18 cellular contexts compared by ENCODE assay signal in genomic region chr1:204599098-204599497, GRCh38.
A peak's percentile ranks its signal among the peaks of the same experiment; 100 is the strongest.
DNase-seq lines count a peak whose midpoint lies in the region; ATAC-seq and TF ChIP-seq lines count a peak whose summit lies in the region.
"Had no signal": no experiment of that assay in that cellular context is flagged by ENCODE, and none has a peak within 500 bp of the region (broad histone marks: within the 10 kb centered on the region; RNA-seq: fewer than 3 reads in every experiment).

No MANE protein-coding gene starts in this region.

- 64% methylated on average over 8 of the region's 8 CpGs for WGBS in esophagus muscularis mucosa

- peaks cover 30% of the 10 kb centered on the region for H3K4me1 Mint-ChIP-seq in brain
- H3K4me1 Mint-ChIP-seq in memory B cell, result peaks cover 5% of the 10 kb centered on the region
- H3K4me1 Mint-ChIP-seq in stimulated activated effector memory CD8-positive, alpha-beta T cell treated with anti-CD3 and anti-CD28 coated beads, Interleukin-12 subunit alpha, Interleukin-12 subunit beta, amount 100 ng/mL, for 72 hours, result no peaks in the 10 kb centered on the region

- H3K4me1 ChIP-seq in esophagus muscularis mucosa, result no peaks in the 10 kb centered on the region
- H3K4me1 ChIP-seq: A549, Caco-2, HAP-1 had no signal

- no peak for DNase-seq in activated naive CD4-positive, alpha-beta T cell treated with anti-CD3 and anti-CD28 coated beads, Interleukin-2, amount 50 U/mL, for 72 hours (ENCODE audit: low spot score in 2 of 2)
- no peak for DNase-seq in activated naive CD4-positive, alpha-beta T cell treated with Interleukin-2 at 50 U/mL for 16 hours
- DNase-seq in memory B cell (ENCODE audit: low spot score in 2 of 2) (no peak), esophagus muscularis mucosa (ENCODE audit: extremely low spot score) (no peak)
- DNase-seq in stimulated activated effector memory CD8-positive, alpha-beta T cell treated with anti-CD3 and anti-CD28 coated beads, Interleukin-12 subunit alpha, Interleukin-12 subunit beta, amount 100 ng/mL, for 72 hours (ENCODE audit: low spot score in 2 of 2), result no peak
- DNase-seq: Caco-2; CD4-positive, alpha-beta T cell; DMS153; DMS79 had no signal

- no peaks in the 10 kb centered on the region for H3K36me3 Mint-ChIP-seq in activated naive CD4-positive, alpha-beta T cell treated with anti-CD3 and anti-CD28 coated beads, Interleukin-2, amount 50 U/mL, for 72 hours
- no peaks in the 10 kb centered on the region for H3K36me3 Mint-ChIP-seq in brain
- peaks cover 16% of the 10 kb centered on the region for H3K36me3 Mint-ChIP-seq in memory B cell
- H3K36me3 Mint-ChIP-seq in stimulated activated effector memory CD8-positive, alpha-beta T cell treated with anti-CD3 and anti-CD28 coated beads, Interleukin-12 subunit alpha, Interleukin-12 subunit beta, amount 100 ng/mL, for 72 hours, result no peaks in the 10 kb centered on the region

- peak overlapping the region; percentile 29 to 56 for H3K27ac Mint-ChIP-seq in activated naive CD4-positive, alpha-beta T cell treated with anti-CD3 and anti-CD28 coated beads, Interleukin-2, amount 50 U/mL, for 72 hours
- peak overlapping the region in 3 of 5 experiments; percentile 12 to 37 (median 19) for H3K27ac Mint-ChIP-seq in brain
- H3K27ac Mint-ChIP-seq in memory B cell, result peak overlapping the region; percentile 28
- H3K27ac Mint-ChIP-seq in stimulated activated effector memory CD8-positive, alpha-beta T cell treated with anti-CD3 and anti-CD28 coated beads, Interleukin-12 subunit alpha, Interleukin-12 subunit beta, amount 100 ng/mL, for 72 hours, result peak overlapping the region; percentile 68
- H3K27ac Mint-ChIP-seq: CD4-positive, alpha-beta T cell had no signal

- no peaks in the 10 kb centered on the region for H3K36me3 ChIP-seq in esophagus muscularis mucosa
- H3K36me3 ChIP-seq: HAP-1 had no signal

- intact Hi-C loops in esophagus muscularis mucosa (cut with DNase I), result no loop called here

- no peaks in the 10 kb centered on the region for H3K9me3 ChIP-seq in esophagus muscularis mucosa
- H3K9me3 ChIP-seq: A549, Caco-2, HAP-1 had no signal

- H3K4me3 Mint-ChIP-seq in brain (no peak overlapping the region), memory B cell (no peak overlapping the region)
- no peak overlapping the region for H3K4me3 Mint-ChIP-seq in stimulated activated effector memory CD8-positive, alpha-beta T cell treated with anti-CD3 and anti-CD28 coated beads, Interleukin-12 subunit alpha, Interleukin-12 subunit beta, amount 100 ng/mL, for 72 hours
- H3K4me3 Mint-ChIP-seq: CD4-positive, alpha-beta T cell; IgD-negative memory B cell had no signal

- H3K27ac ChIP-seq in esophagus muscularis mucosa (replicated peaks in 1 of 4), result no peak overlapping the region
- H3K27ac ChIP-seq: 22Rv1, A549, C4-2B, HL-60 had no signal

- no peaks in the 10 kb centered on the region for H3K27me3 ChIP-seq in esophagus muscularis mucosa

- no peak overlapping the region for H3K4me3 ChIP-seq in esophagus muscularis mucosa
- H3K4me3 ChIP-seq: A549, HAP-1 had no signal

- no peak for TF ChIP-seq EP300 in esophagus muscularis mucosa (IDR thresholded peaks at IDR 0.05)

- TF ChIP-seq POLR2A in esophagus muscularis mucosa (IDR thresholded peaks at IDR 0.05; ENCODE audit: low read depth), result no peak

- peaks cover 11% of the 10 kb centered on the region for H3K27me3 Mint-ChIP-seq in brain
- no peaks in the 10 kb centered on the region for H3K27me3 Mint-ChIP-seq in memory B cell
- H3K27me3 Mint-ChIP-seq: CD4-positive, alpha-beta T cell; IgD-negative memory B cell had no signal

- H3K9me3 Mint-ChIP-seq in activated naive CD4-positive, alpha-beta T cell treated with anti-CD3 and anti-CD28 coated beads, Interleukin-2, amount 50 U/mL, for 72 hours, result no peaks in the 10 kb centered on the region
- H3K9me3 Mint-ChIP-seq in brain (peaks cover 0 to 5% (median 0%) of the 10 kb centered on the region in 5 experiments), memory B cell (no peaks in the 10 kb centered on the region)
- H3K9me3 Mint-ChIP-seq in stimulated activated effector memory CD8-positive, alpha-beta T cell treated with anti-CD3 and anti-CD28 coated beads, Interleukin-12 subunit alpha, Interleukin-12 subunit beta, amount 100 ng/mL, for 72 hours, result no peaks in the 10 kb centered on the region
- H3K9me3 Mint-ChIP-seq: CD4-positive, alpha-beta T cell; IgD-negative memory B cell had no signal

- ATAC-seq in activated naive CD4-positive, alpha-beta T cell treated with anti-CD3 and anti-CD28 coated beads, Interleukin-2, amount 50 U/mL, for 72 hours, result no peak
- ATAC-seq in memory B cell (ENCODE audit: low read depth) (no peak), HG03342 (IDR thresholded peaks at IDR 0.05; ENCODE audit: unreplicated experiment) (no peak), HG03378 (IDR thresholded peaks at IDR 0.05; ENCODE audit: unreplicated experiment) (no peak)
- no peak for ATAC-seq in stimulated activated effector memory CD8-positive, alpha-beta T cell treated with anti-CD3 and anti-CD28 coated beads, Interleukin-12 subunit alpha, Interleukin-12 subunit beta, amount 100 ng/mL, for 72 hours
- ATAC-seq: A549 had no signal

- TF ChIP-seq CTCF in brain (conservative IDR thresholded peaks at IDR 0.05) (no peak), esophagus muscularis mucosa (IDR thresholded peaks at IDR 0.05) (no peak)
